In genomic region chr12:124317400-124317799, GRCh38 we compare ENCODE assay signal across 1 cellular context.
TF ChIP-seq lines count a peak whose summit lies in the region.

No MANE protein-coding gene starts in this region.

TF ChIP-seq in H1, 55 proteins besides CTCF, POLR2A, EP300 and RAD21:
- TF ChIP-seq CHD7 (IDR thresholded peaks at IDR 0.05; ENCODE audit: insufficient replicate concordance, low read length) (no peak), PHF8 (conservative IDR thresholded peaks at IDR 0.05; ENCODE audit: low read depth, low read length) (no peak), CBX5 (IDR thresholded peaks at IDR 0.05; ENCODE audit: low read depth, low read length) (no peak), RBBP5 (IDR thresholded peaks at IDR 0.05; ENCODE audit: borderline replicate concordance, low read depth, low read length) (no peak)
